ENCODE assay signal across 14 cellular contexts in the genomic region with DNA sequence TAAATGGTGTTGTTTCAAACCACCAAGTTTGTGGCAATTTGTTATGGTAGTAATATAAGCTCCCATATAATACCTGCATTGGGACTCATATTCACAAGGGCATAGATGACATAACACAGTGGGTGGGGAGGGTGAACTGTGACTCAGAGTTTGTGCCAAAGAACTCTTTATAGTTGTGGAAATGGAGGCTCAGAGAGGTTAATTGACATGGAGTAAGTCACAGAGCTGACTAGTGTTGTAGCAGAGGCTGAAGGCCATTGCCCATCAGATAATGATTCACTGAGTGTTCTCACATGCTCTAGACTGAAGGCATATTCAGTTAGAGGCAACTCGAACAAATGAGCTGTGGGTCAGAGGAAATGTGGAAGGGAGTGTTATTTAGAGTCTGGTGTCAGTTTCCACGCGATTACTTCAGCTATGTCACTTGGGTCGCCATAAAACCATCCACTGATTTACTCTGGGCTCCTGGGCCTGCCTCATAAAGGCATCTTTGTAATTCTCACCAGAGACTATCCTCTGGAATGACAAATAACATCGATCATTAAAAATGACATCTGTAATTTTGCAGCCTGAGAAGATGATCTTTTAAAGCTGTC.
DNase-seq lines count a peak whose midpoint lies in the region; ATAC-seq and TF ChIP-seq lines count a peak whose summit lies in the region.
"Had no signal": no experiment of that assay in that cellular context is flagged by ENCODE, and none has a peak within 500 bp of the region (broad histone marks: within the 10 kb centered on the region; RNA-seq: fewer than 3 reads in every experiment).

No MANE protein-coding gene starts in this region.

- H3K9me3 ChIP-seq in HEK293 (ENCODE audit: control insufficient read depth, insufficient read depth, low read depth, low read length) (no peaks in the 10 kb centered on the region), right cardiac atrium (ENCODE audit: control insufficient read depth, low read length) (no peaks in the 10 kb centered on the region)

- H3K36me3 Mint-ChIP-seq in type B pancreatic cell, result no peaks in the 10 kb centered on the region

- no peaks in the 10 kb centered on the region for H3K36me3 ChIP-seq in HEK293 (ENCODE audit: control insufficient read depth in 2 of 2, insufficient read depth in 1 of 2, low read length in 2 of 2)
- H3K36me3 ChIP-seq: lower lobe of right lung had no signal

- H3K4me1 Mint-ChIP-seq in type B pancreatic cell (ENCODE audit: unreplicated experiment), result peaks cover 15% of the 10 kb centered on the region
- H3K4me1 Mint-ChIP-seq: activated CD4-positive, alpha-beta memory T cell treated with anti-CD3 and anti-CD28 coated beads, Interleukin-2, amount 10 ng/mL, durations not matched to agents 7 days and 5 days had no signal

- no peak overlapping the region for H3K4me3 Mint-ChIP-seq in type B pancreatic cell
- H3K4me3 Mint-ChIP-seq: activated CD4-positive, alpha-beta memory T cell treated with anti-CD3 and anti-CD28 coated beads, Interleukin-2, amount 10 ng/mL, durations not matched to agents 7 days and 5 days had no signal

- CTCF ChIA-PET in HEK293 (lab: Yijun Ruan, JAX), result no interaction called here

- peak; percentile 25 for DNase-seq in amniotic epithelial cell (ENCODE audit: low read depth)
- no peak for DNase-seq in left colon
- no peak for DNase-seq in type B pancreatic cell (ENCODE audit: extremely low spot score, unreplicated experiment)
- DNase-seq in right cardiac atrium, result no peak
- DNase-seq in ureter (ENCODE audit: low spot score), result no peak
- DNase-seq in NCI-H1436 treated with DMSO at 0.1 percent for 48 hours (lab: John Stamatoyannopoulos, UW), result no peak
- DNase-seq: activated CD4-positive, alpha-beta memory T cell treated with anti-CD3 and anti-CD28 coated beads, Interleukin-2, amount 10 ng/mL, durations not matched to agents 7 days and 5 days; activated naive CD4-positive, alpha-beta T cell treated with anti-CD3 and anti-CD28 coated beads, Interleukin-2, amount 50 U/mL, for 16 hours; DMS 273 treated with DMSO at 0.1 percent for 48 hours; KG1; psoas muscle; T-helper 9 cell had no signal

- H3K4me3 ChIP-seq in HEK293 (ENCODE audit: low read depth, low read length), result no peak overlapping the region
- H3K4me3 ChIP-seq in right cardiac atrium (ENCODE audit: low read length), result no peak overlapping the region
- H3K4me3 ChIP-seq: lower lobe of right lung, psoas muscle had no signal

- H3K4me1 ChIP-seq in HEK293 (ENCODE audit: control insufficient read depth, insufficient read depth, low read length) (peaks cover 34% of the 10 kb centered on the region), right cardiac atrium (ENCODE audit: control insufficient read depth, insufficient read depth, low read length) (no peaks in the 10 kb centered on the region)
- H3K4me1 ChIP-seq: lower lobe of right lung, psoas muscle had no signal

- peak overlapping the region; percentile 57 for H3K27ac Mint-ChIP-seq in type B pancreatic cell
- H3K27ac Mint-ChIP-seq: activated CD4-positive, alpha-beta memory T cell treated with anti-CD3 and anti-CD28 coated beads, Interleukin-2, amount 10 ng/mL, durations not matched to agents 7 days and 5 days had no signal

- POLR2A ChIA-PET in HEK293 (lab: Yijun Ruan, JAX), result no interaction called here

- TF ChIP-seq CTCF in HEK293 (tag by site-specific recombination; IDR thresholded peaks at IDR 0.05) (no peak), type B pancreatic cell (conservative IDR thresholded peaks at IDR 0.05) (no peak)

- H3K9me3 Mint-ChIP-seq in type B pancreatic cell, result no peaks in the 10 kb centered on the region

- H3K27me3 Mint-ChIP-seq in type B pancreatic cell, result peaks cover 3% of the 10 kb centered on the region
- H3K27me3 Mint-ChIP-seq: activated CD4-positive, alpha-beta memory T cell treated with anti-CD3 and anti-CD28 coated beads, Interleukin-2, amount 10 ng/mL, durations not matched to agents 7 days and 5 days had no signal

- 60% methylated on average over 5 of the region's 5 CpGs for WGBS in right cardiac atrium

- H3K27me3 ChIP-seq in right cardiac atrium (ENCODE audit: control insufficient read depth, insufficient read depth), result no peaks in the 10 kb centered on the region

- ATAC-seq in left colon (peak; percentile 53), right cardiac atrium (no peak)
- ATAC-seq: psoas muscle had no signal

- intact Hi-C loops in left colon (cut with DNase I, micrococcal nuclease) (no loop called here), right cardiac atrium (cut with DNase I) (no loop called here)

- H3K27ac ChIP-seq in HEK293 (ENCODE audit: extremely low read depth, low read depth, low read length) (no peak overlapping the region; the same call in 1 of the 2 replicates), right cardiac atrium (ENCODE audit: low read length) (no peak overlapping the region)
- H3K27ac ChIP-seq: psoas muscle had no signal

TF ChIP-seq in HEK293, 187 proteins besides CTCF, POLR2A, EP300 and RAD21 (continues in another document):
- TF ChIP-seq, protein P1, sequence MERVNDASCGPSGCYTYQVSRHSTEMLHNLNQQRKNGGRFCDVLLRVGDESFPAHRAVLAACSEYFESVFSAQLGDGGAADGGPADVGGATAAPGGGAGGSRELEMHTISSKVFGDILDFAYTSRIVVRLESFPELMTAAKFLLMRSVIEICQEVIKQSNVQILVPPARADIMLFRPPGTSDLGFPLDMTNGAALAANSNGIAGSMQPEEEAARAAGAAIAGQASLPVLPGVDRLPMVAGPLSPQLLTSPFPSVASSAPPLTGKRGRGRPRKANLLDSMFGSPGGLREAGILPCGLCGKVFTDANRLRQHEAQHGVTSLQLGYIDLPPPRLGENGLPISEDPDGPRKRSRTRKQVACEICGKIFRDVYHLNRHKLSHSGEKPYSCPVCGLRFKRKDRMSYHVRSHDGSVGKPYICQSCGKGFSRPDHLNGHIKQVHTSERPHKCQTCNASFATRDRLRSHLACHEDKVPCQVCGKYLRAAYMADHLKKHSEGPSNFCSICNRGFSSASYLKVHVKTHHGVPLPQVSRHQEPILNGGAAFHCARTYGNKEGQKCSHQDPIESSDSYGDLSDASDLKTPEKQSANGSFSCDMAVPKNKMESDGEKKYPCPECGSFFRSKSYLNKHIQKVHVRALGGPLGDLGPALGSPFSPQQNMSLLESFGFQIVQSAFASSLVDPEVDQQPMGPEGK (tag by site-specific recombination; IDR thresholded peaks at IDR 0.05), result no peak
- TF ChIP-seq, protein P2, sequence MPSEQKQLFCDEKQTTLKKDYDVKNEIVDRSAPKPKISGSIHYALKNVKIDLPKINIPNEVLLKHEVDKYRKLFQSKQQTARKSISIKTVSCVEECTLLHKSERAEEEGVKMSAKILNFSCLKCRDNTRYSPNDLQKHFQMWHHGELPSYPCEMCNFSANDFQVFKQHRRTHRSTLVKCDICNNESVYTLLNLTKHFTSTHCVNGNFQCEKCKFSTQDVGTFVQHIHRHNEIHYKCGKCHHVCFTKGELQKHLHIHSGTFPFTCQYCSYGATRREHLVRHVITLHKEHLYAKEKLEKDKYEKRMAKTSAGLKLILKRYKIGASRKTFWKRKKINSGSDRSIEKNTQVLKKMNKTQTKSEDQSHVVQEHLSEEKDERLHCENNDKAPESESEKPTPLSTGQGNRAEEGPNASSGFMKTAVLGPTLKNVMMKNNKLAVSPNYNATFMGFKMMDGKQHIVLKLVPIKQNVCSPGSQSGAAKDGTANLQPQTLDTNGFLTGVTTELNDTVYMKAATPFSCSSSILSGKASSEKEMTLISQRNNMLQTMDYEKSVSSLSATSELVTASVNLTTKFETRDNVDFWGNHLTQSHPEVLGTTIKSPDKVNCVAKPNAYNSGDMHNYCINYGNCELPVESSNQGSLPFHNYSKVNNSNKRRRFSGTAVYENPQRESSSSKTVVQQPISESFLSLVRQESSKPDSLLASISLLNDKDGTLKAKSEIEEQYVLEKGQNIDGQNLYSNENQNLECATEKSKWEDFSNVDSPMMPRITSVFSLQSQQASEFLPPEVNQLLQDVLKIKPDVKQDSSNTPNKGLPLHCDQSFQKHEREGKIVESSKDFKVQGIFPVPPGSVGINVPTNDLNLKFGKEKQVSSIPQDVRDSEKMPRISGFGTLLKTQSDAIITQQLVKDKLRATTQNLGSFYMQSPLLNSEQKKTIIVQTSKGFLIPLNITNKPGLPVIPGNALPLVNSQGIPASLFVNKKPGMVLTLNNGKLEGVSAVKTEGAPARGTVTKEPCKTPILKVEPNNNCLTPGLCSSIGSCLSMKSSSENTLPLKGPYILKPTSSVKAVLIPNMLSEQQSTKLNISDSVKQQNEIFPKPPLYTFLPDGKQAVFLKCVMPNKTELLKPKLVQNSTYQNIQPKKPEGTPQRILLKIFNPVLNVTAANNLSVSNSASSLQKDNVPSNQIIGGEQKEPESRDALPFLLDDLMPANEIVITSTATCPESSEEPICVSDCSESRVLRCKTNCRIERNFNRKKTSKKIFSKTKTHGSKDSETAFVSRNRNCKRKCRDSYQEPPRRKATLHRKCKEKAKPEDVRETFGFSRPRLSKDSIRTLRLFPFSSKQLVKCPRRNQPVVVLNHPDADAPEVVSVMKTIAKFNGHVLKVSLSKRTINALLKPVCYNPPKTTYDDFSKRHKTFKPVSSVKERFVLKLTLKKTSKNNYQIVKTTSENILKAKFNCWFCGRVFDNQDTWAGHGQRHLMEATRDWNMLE (tag by site-specific recombination; conservative IDR thresholded peaks at IDR 0.05; ENCODE audit: low read depth), result 0 out of 2 replicates have a peak, but pooled peaks have one; percentile 32
- TF ChIP-seq ZNF404 (tag by site-specific recombination; IDR thresholded peaks at IDR 0.05), result no peak
- 0 out of 2 replicates have a peak, but pooled peaks have one; percentile 41 for TF ChIP-seq ZBTB17 (tag by site-specific recombination; IDR thresholded peaks at IDR 0.05)
- peak; percentile 66; the same call in 1 of the 2 replicates for TF ChIP-seq GLI2 (tag by site-specific recombination; IDR thresholded peaks at IDR 0.05; ENCODE audit: borderline replicate concordance, low read depth)
- TF ChIP-seq, protein P3, sequence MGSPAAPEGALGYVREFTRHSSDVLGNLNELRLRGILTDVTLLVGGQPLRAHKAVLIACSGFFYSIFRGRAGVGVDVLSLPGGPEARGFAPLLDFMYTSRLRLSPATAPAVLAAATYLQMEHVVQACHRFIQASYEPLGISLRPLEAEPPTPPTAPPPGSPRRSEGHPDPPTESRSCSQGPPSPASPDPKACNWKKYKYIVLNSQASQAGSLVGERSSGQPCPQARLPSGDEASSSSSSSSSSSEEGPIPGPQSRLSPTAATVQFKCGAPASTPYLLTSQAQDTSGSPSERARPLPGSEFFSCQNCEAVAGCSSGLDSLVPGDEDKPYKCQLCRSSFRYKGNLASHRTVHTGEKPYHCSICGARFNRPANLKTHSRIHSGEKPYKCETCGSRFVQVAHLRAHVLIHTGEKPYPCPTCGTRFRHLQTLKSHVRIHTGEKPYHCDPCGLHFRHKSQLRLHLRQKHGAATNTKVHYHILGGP (tag by site-specific recombination; IDR thresholded peaks at IDR 0.05), result no peak
- TF ChIP-seq ZNF654 (tag by site-specific recombination; IDR thresholded peaks at IDR 0.05; ENCODE audit: low read depth), result no peak
- no peak for TF ChIP-seq ZNF157 (tag by site-specific recombination; IDR thresholded peaks at IDR 0.05)
